Comparison of ENCODE assay signal across 13 cellular contexts in genomic region chr1:20730690-20731056, GRCh38. TPM values are rescaled to one million over a fixed set of nuclear protein-coding genes. Genes with fewer than 3 reads are reported as not detected.
DNase-seq lines count a peak whose midpoint lies in the region; ATAC-seq and TF ChIP-seq lines count a peak whose summit lies in the region.
"Had no signal": no experiment of that assay in that cellular context is flagged by ENCODE, and none has a peak within 500 bp of the region (broad histone marks: within the 10 kb centered on the region; RNA-seq: fewer than 3 reads in every experiment).

No MANE protein-coding gene starts in this region.

- H3K9me3 Mint-ChIP-seq in T-helper 1 cell treated with Interleukin-12 subunit alpha and Interleukin-12 subunit beta and Interleukin-4 antibody, amounts not matched to agents 30 μg/mL and 1 μg/mL, for 36 hours = no peaks in the 10 kb centered on the region
- no peaks in the 10 kb centered on the region for H3K9me3 Mint-ChIP-seq in central memory CD8-positive, alpha-beta T cell
- no peaks in the 10 kb centered on the region for H3K9me3 Mint-ChIP-seq in neural crest cell

- POLR2A ChIA-PET in HEK293 (lab: Yijun Ruan, JAX) = interaction anchor here (1.8 kb wide), 1 partner anchor 13 kb away, joined by 4 read pairs; the partner anchor contains the start of gene KIF17

- no peak overlapping the region for H3K27ac ChIP-seq in HEK293 (ENCODE audit: extremely low read depth, low read depth, low read length)
- H3K27ac ChIP-seq in GM23248 = no peak overlapping the region
- H3K27ac ChIP-seq: heart right ventricle had no signal

- CTCF ChIA-PET in HEK293 (lab: Yijun Ruan, JAX) = interaction anchor here (0.6 kb wide), 1 partner anchor 452 kb away, joined by 3 read pairs; no protein-coding TSS in a partner anchor

- H3K4me3 Mint-ChIP-seq in T-helper 1 cell treated with Interleukin-12 subunit alpha and Interleukin-12 subunit beta and Interleukin-4 antibody, amounts not matched to agents 30 μg/mL and 1 μg/mL, for 36 hours = peak overlapping the region; percentile 5
- peak overlapping the region; percentile 85 for H3K4me3 Mint-ChIP-seq in central memory CD8-positive, alpha-beta T cell
- peak overlapping the region; percentile 38 for H3K4me3 Mint-ChIP-seq in neural crest cell

- H3K9me3 ChIP-seq in HEK293 (ENCODE audit: control insufficient read depth, insufficient read depth, low read depth, low read length) (no peaks in the 10 kb centered on the region), GM23248 (ENCODE audit: low read depth) (no peaks in the 10 kb centered on the region)
- H3K9me3 ChIP-seq: heart right ventricle had no signal

- peaks cover 17% of the 10 kb centered on the region for H3K27me3 ChIP-seq in GM23248 (replicated peaks; ENCODE audit: insufficient read depth)

- H3K4me3 ChIP-seq in HEK293 (ENCODE audit: low read depth, low read length) (no peak overlapping the region), GM23248 (no peak overlapping the region)

- H3K36me3 ChIP-seq in HEK293 (ENCODE audit: control insufficient read depth in 2 of 2, insufficient read depth in 1 of 2, low read length in 2 of 2) (no peaks in the 10 kb centered on the region), GM23248 (ENCODE audit: low read depth) (no peaks in the 10 kb centered on the region)
- H3K36me3 ChIP-seq: heart right ventricle had no signal

- 66 to 75% methylated on average over 4 of the region's 4 CpGs for WGBS in GM23248 (ENCODE audit: low coverage in 1 of 2, low lambda C conversion rate in 2 of 2, missing lambda C conversion rate in 2 of 2), 2 experiments

- no peaks in the 10 kb centered on the region for H3K9me2 ChIP-seq in GM23248 (ENCODE audit: insufficient read depth)

- H3F3A ChIP-seq in GM23248 (ENCODE audit: insufficient read depth) = peaks cover 11% of the 10 kb centered on the region

- no peak overlapping the region for H3K4me2 ChIP-seq in GM23248 (ENCODE audit: unreplicated experiment)

- no peak overlapping the region for H3K27ac Mint-ChIP-seq in T-helper 1 cell treated with Interleukin-12 subunit alpha and Interleukin-12 subunit beta and Interleukin-4 antibody, amounts not matched to agents 30 μg/mL and 1 μg/mL, for 36 hours
- no peak overlapping the region for H3K27ac Mint-ChIP-seq in central memory CD8-positive, alpha-beta T cell (ENCODE audit: low read depth)
- H3K27ac Mint-ChIP-seq in neural crest cell (ENCODE audit: unreplicated experiment) = no peak overlapping the region

- in situ Hi-C loops in GM23248 (cut with MboI) = no loop called here

- H3K9ac ChIP-seq in GM23248 = no peak overlapping the region

- peaks cover under 1% of the 10 kb centered on the region for H3K36me3 Mint-ChIP-seq in T-helper 1 cell treated with Interleukin-12 subunit alpha and Interleukin-12 subunit beta and Interleukin-4 antibody, amounts not matched to agents 30 μg/mL and 1 μg/mL, for 36 hours (ENCODE audit: low read depth)
- peaks cover 2% of the 10 kb centered on the region for H3K36me3 Mint-ChIP-seq in central memory CD8-positive, alpha-beta T cell (ENCODE audit: insufficient read depth)
- H3K36me3 Mint-ChIP-seq in neural crest cell (ENCODE audit: low read depth) = no peaks in the 10 kb centered on the region

- no peak for ATAC-seq in central memory CD8-positive, alpha-beta T cell (replicated peaks; ENCODE audit: extremely low read depth, poor library complexity, severe bottlenecking)
- ATAC-seq: heart right ventricle had no signal

- no peaks in the 10 kb centered on the region for H4K20me1 ChIP-seq in GM23248 (ENCODE audit: insufficient read depth)

- H3K79me2 ChIP-seq in GM23248 (ENCODE audit: insufficient read depth) = no peaks in the 10 kb centered on the region

- TF ChIP-seq CTCF in HEK293 (tag by site-specific recombination; IDR thresholded peaks at IDR 0.05) = no peak
- no peak for TF ChIP-seq CTCF in neural crest cell (conservative IDR thresholded peaks at IDR 0.05)

- H3K4me1 ChIP-seq in HEK293 (ENCODE audit: control insufficient read depth, insufficient read depth, low read length) = peaks cover 8% of the 10 kb centered on the region
- peaks cover 8% of the 10 kb centered on the region; the same call in 1 of the 2 replicates for H3K4me1 ChIP-seq in GM23248 (ENCODE audit: insufficient read depth)

- peaks cover 18% of the 10 kb centered on the region for H3K4me1 Mint-ChIP-seq in T-helper 1 cell treated with Interleukin-12 subunit alpha and Interleukin-12 subunit beta and Interleukin-4 antibody, amounts not matched to agents 30 μg/mL and 1 μg/mL, for 36 hours (ENCODE audit: low read depth)
- peaks cover 34% of the 10 kb centered on the region for H3K4me1 Mint-ChIP-seq in central memory CD8-positive, alpha-beta T cell
- H3K4me1 Mint-ChIP-seq in neural crest cell = peaks cover 17% of the 10 kb centered on the region

- peaks cover 51% of the 10 kb centered on the region for H3K27me3 Mint-ChIP-seq in T-helper 1 cell treated with Interleukin-12 subunit alpha and Interleukin-12 subunit beta and Interleukin-4 antibody, amounts not matched to agents 30 μg/mL and 1 μg/mL, for 36 hours (ENCODE audit: low read depth)
- peaks cover 39% of the 10 kb centered on the region for H3K27me3 Mint-ChIP-seq in central memory CD8-positive, alpha-beta T cell
- H3K27me3 Mint-ChIP-seq in neural crest cell (ENCODE audit: low read depth) = peaks cover 57% of the 10 kb centered on the region

- DNase-seq in T-helper 1 cell = no peak
- DNase-seq in central memory CD8-positive, alpha-beta T cell (ENCODE audit: low spot score in 2 of 2) = no peak
- no peak for DNase-seq in neural crest cell (ENCODE audit: low read depth, low spot score)
- no peak for DNase-seq in NCI-H146 (lab: John Stamatoyannopoulos, UW)
- no peak for DNase-seq in GM19240 (ENCODE audit: insufficient read length, low spot score)
- DNase-seq in GM23248 = no peak
- DNase-seq: DMS79, heart right ventricle, NCI-H1417 treated with DMSO at 0.1 percent for 48 hours, NCI-H774 had no signal

- H2AFZ ChIP-seq in GM23248 = no peak overlapping the region

TF ChIP-seq in HEK293, 187 proteins besides CTCF, POLR2A, EP300 and RAD21 (continues in another document):
- TF ChIP-seq ZNF280C (tag by site-specific recombination; IDR thresholded peaks at IDR 0.05) = no peak
- TF ChIP-seq ZNF37A (tag by site-specific recombination; IDR thresholded peaks at IDR 0.05) = no peak
- TF ChIP-seq PRDM4 (tag by site-specific recombination; IDR thresholded peaks at IDR 0.05) = 0 out of 2 replicates have a peak, but pooled peaks have one; percentile 0
- no peak for TF ChIP-seq ZSCAN16 (tag by site-specific recombination; IDR thresholded peaks at IDR 0.05)
- TF ChIP-seq IKZF3 (tag by site-specific recombination; IDR thresholded peaks at IDR 0.05) = 0 out of 2 replicates have a peak, but pooled peaks have one; percentile 15
- TF ChIP-seq ZNF223 (tag by site-specific recombination; IDR thresholded peaks at IDR 0.05) = no peak
- TF ChIP-seq ZNF19 (tag by site-specific recombination; IDR thresholded peaks at IDR 0.05; ENCODE audit: low read depth) = no peak
- 0 out of 2 replicates have a peak, but pooled peaks have one; percentile 1 for TF ChIP-seq ZBTB8A (tag by site-specific recombination; IDR thresholded peaks at IDR 0.05)

RNA-seq across cellular contexts. Expression of gene SH2D5, which starts 1.8 kb away (rescaled TPM):
- 3.2 TPM in 2 replicates for total RNA-seq in neural crest cell
- total RNA-seq in GM23248 (2014; rRNA removed; shearing (Covaris generic)) = 1.0 and 1.4 TPM in 2 replicates
- 0.43 and 1.1 TPM in 2 replicates for polyA plus RNA-seq in GM23248 (2016; fragmentation: Nextera tagmentation; extraction: Ambion mirVana)

RNA-seq across cellular contexts. Expression of gene KIF17, which starts 12.9 kb away (rescaled TPM):
- 1.1 and 1.6 TPM in 2 replicates for total RNA-seq in neural crest cell
- total RNA-seq in GM23248 (2014; rRNA removed; shearing (Covaris generic)) = 0.11 TPM in 1 of 2 replicates, not detected in the other
- polyA plus RNA-seq in GM23248 (2016; fragmentation: Nextera tagmentation; extraction: Ambion mirVana) = 0.10 and 0.31 TPM in 2 replicates
- total RNA-seq: activated CD8-positive, alpha-beta memory T cell treated with anti-CD3 and anti-CD28 coated beads for 36 hours had no signal

RNA-seq across cellular contexts. Expression of gene HP1BP3, which starts 56.4 kb away (rescaled TPM):
- 302 and 303 TPM in 2 replicates for total RNA-seq in neural crest cell
- 141 and 151 TPM in 2 replicates for total RNA-seq in GM23248 (2014; rRNA removed; shearing (Covaris generic))
- polyA plus RNA-seq in GM23248 (2016; fragmentation: Nextera tagmentation; extraction: Ambion mirVana) = 129 and 138 TPM in 2 replicates

Comparison
In these comparisons a context has a peak if more than half of its experiments do, and no peak if none do; other contexts are left out.
1. H3K4me3 Mint-ChIP-seq: peak in every context shown above with its lines; median percentile 85 in central memory CD8-positive, alpha-beta T cell; 38 in neural crest cell; 5 in T-helper 1 cell treated with Interleukin-12 subunit alpha and Interleukin-12 subunit beta and Interleukin-4 antibody, amounts not matched to agents 30 μg/mL and 1 μg/mL, for 36 hours.